17 cellular contexts compared by ENCODE assay signal in the genomic region with DNA sequence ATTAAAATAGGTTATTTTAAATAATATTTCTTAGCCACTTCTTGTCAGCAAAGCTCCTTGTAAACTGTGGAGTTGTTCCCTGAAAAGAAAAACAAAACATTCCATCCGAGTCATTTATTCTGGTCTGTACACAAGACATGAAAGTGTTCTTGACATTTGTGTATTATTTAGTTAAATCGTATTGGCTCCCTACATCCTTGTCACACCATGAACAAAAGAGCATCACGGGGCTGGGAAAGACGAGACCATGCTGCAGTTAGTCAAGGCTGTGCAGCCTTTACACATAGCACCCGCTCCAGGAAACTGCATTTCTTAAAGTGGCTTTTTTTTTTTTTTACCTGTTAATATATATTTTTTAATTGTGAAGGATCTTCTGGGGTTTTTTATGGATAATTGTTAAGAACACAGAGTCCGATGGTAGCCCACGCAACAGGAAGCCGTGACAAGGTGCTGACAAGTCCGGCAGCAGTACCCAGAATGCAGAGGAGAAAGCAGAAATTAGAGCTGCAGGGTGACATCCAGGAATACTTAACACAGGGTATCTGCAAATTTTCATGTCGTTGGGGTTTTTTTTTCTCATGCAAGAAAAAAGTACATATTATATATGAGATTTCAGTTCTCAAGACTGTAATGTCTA.
A peak's percentile ranks its signal among the peaks of the same experiment; 100 is the strongest.
DNase-seq lines count a peak whose midpoint lies in the region; ATAC-seq, FAIRE-seq and TF ChIP-seq lines count a peak whose summit lies in the region.
"Had no signal": no experiment of that assay in that cellular context is flagged by ENCODE, and none has a peak within 500 bp of the region (broad histone marks: within the 10 kb centered on the region; RNA-seq: fewer than 3 reads in every experiment).

No MANE protein-coding gene starts in this region.

- H2AFZ ChIP-seq in GM23248, result peak overlapping the region; percentile 70

- in situ Hi-C loops in GM23248 (cut with MboI) (no loop called here), astrocyte of the spinal cord (cut with HindIII; ENCODE audit: low sequenced_read_pairs) (no loop called here)

- peak overlapping the region; percentile 5; the same call in 1 of the 2 replicates for H3K9ac ChIP-seq in GM23248

- BruUV-seq in Caco-2 (replicated peaks; lab: Mats Ljungman, UMichigan), result no TSS peak

- no peaks in the 10 kb centered on the region for H3K79me2 ChIP-seq in GM23248 (ENCODE audit: insufficient read depth)

- POLR2A ChIA-PET in Caco-2 (lab: Charles Lee), result no interaction called here

- FAIRE-seq in HTR-8/SVneo (lab: Jason Lieb, UNC), result no peak

- peak; percentile 40 for DNase-seq in GM23248
- peak; percentile 16 for DNase-seq in astrocyte of the spinal cord (ENCODE audit: low read depth, low spot score)
- DNase-seq in foreskin fibroblast, result peak; percentile 7 to 25
- DNase-seq in thoracic aorta (ENCODE audit: low spot score), result no peak
- DNase-seq in stimulated activated CD4-positive, alpha-beta T cell treated with anti-CD3 and anti-CD28 coated beads, Interleukin-1b, Interleukin-23, amount 100 ng/mL, for 48 hours, result no peak
- DNase-seq in Caco-2, result no peak
- no peak for DNase-seq in HTR-8/SVneo (ENCODE audit: insufficient read length, low spot score)
- DNase-seq in cerebellum (ENCODE audit: low spot score), result no peak
- DNase-seq: Calu3; endodermal cell; foreskin melanocyte; NCI-H1105 treated with DMSO at 0.1 percent for 48 hours; retina; stimulated activated naive CD4-positive, alpha-beta T cell treated with Interleukin-2 at 50 U/mL for 16 hours had no signal

- H3K27me3 Mint-ChIP-seq in Caco-2 (ENCODE audit: insufficient read depth, unreplicated experiment), result no peaks in the 10 kb centered on the region
- H3K27me3 Mint-ChIP-seq: central memory CD8-positive, alpha-beta T cell had no signal

- 0 out of 2 replicates have a peak, but pooled peaks cover 12% of the 10 kb centered on the region for H3K4me1 ChIP-seq in GM23248 (ENCODE audit: insufficient read depth)
- H3K4me1 ChIP-seq in thoracic aorta (ENCODE audit: control insufficient read depth in 1 of 2, low read depth in 2 of 2), result peaks cover 9 to 38% of the 10 kb centered on the region in 2 donors
- no peaks in the 10 kb centered on the region for H3K4me1 ChIP-seq in Caco-2

- H3K4me3 ChIP-seq in GM23248 (peak overlapping the region; percentile 44), astrocyte of the spinal cord (ENCODE audit: low read depth, low read length) (no peak overlapping the region), foreskin fibroblast (ENCODE audit: low read depth in 1 of 2, low read length in 2 of 2) (peak overlapping the region; percentile 14 to 30), thoracic aorta (peak overlapping the region; percentile 60), Caco-2 (ENCODE audit: low read depth, low read length) (no peak overlapping the region)

- no peaks in the 10 kb centered on the region for H4K20me1 ChIP-seq in GM23248 (ENCODE audit: insufficient read depth)

- no peak overlapping the region for H3K27ac Mint-ChIP-seq in Caco-2 (ENCODE audit: unreplicated experiment)
- H3K27ac Mint-ChIP-seq: endodermal cell had no signal

- CTCF ChIA-PET in Caco-2 (lab: Charles Lee), result interaction anchor here (0.6 kb wide), 2 partner anchors 9 to 192 kb away, joined by 3 read pairs; no protein-coding TSS in a partner anchor

- H3K4me1 Mint-ChIP-seq in Caco-2 (ENCODE audit: low read depth, unreplicated experiment), result no peaks in the 10 kb centered on the region
- H3K4me1 Mint-ChIP-seq: endodermal cell had no signal

- no peak overlapping the region for H3K4me3 Mint-ChIP-seq in Caco-2 (ENCODE audit: unreplicated experiment)
- H3K4me3 Mint-ChIP-seq: central memory CD8-positive, alpha-beta T cell; endodermal cell had no signal

- no peaks in the 10 kb centered on the region for H3K36me3 Mint-ChIP-seq in Caco-2 (ENCODE audit: insufficient read depth, unreplicated experiment)

- TF ChIP-seq CTCF in astrocyte of the spinal cord (IDR thresholded peaks at IDR 0.05; ENCODE audit: low read depth, low read length) (no peak), foreskin fibroblast (IDR thresholded peaks at IDR 0.05; ENCODE audit: low read depth, low read length) (no peak), thoracic aorta (IDR thresholded peaks at IDR 0.05) (no peak), Caco-2 (IDR thresholded peaks at IDR 0.05; ENCODE audit: insufficient read depth in 1 of 2, low read depth in 1 of 2, low read length in 1 of 2, severe bottlenecking in 1 of 2, unreplicated experiment in 1 of 2) (no peak)

- H3K36me3 ChIP-seq in GM23248 (ENCODE audit: low read depth) (no peaks in the 10 kb centered on the region), thoracic aorta (no peaks in the 10 kb centered on the region), Caco-2 (ENCODE audit: control insufficient read depth, insufficient read depth, low read length) (no peaks in the 10 kb centered on the region)

- no peaks in the 10 kb centered on the region for H3F3A ChIP-seq in GM23248 (ENCODE audit: insufficient read depth)

- no peak for ATAC-seq in thoracic aorta (ENCODE audit: insufficient number of reproducible peaks, low FRiP score, low read depth)
- ATAC-seq: Panc1 had no signal

- H3K9me2 ChIP-seq in GM23248 (ENCODE audit: insufficient read depth), result no peaks in the 10 kb centered on the region

- intact Hi-C loops in Caco-2 (cut with micrococcal nuclease; ENCODE audit: unreplicated experiment), result no loop called here

- H3K4me2 ChIP-seq in GM23248 (ENCODE audit: unreplicated experiment), result peak overlapping the region; percentile 46

- no peaks in the 10 kb centered on the region for H3K27me3 ChIP-seq in GM23248 (replicated peaks; ENCODE audit: insufficient read depth)
- no peaks in the 10 kb centered on the region for H3K27me3 ChIP-seq in thoracic aorta (replicated peaks; ENCODE audit: insufficient read depth)
- H3K27me3 ChIP-seq in Caco-2 (replicated peaks; ENCODE audit: control insufficient read depth, insufficient read depth, low read length), result no peaks in the 10 kb centered on the region; the same call in 1 of the 2 replicates
- H3K27me3 ChIP-seq: neutrophil had no signal

- H3K27ac ChIP-seq in GM23248 (no peak overlapping the region), thoracic aorta (peak overlapping the region; percentile 57 to 58)
- H3K27ac ChIP-seq: neutrophil had no signal

- peaks cover 2% of the 10 kb centered on the region for H3K9me3 Mint-ChIP-seq in Caco-2 (ENCODE audit: unreplicated experiment)
- H3K9me3 Mint-ChIP-seq: central memory CD8-positive, alpha-beta T cell had no signal

- no peaks in the 10 kb centered on the region for H3K9me3 ChIP-seq in GM23248 (ENCODE audit: low read depth)
- H3K9me3 ChIP-seq in thoracic aorta, result no peaks in the 10 kb centered on the region
- no peaks in the 10 kb centered on the region for H3K9me3 ChIP-seq in Caco-2
- H3K9me3 ChIP-seq: neutrophil had no signal

- 13 to 14% methylated on average over 10 of the region's 10 CpGs for WGBS in GM23248 (ENCODE audit: low coverage in 1 of 2, low lambda C conversion rate in 2 of 2, missing lambda C conversion rate in 2 of 2), 2 experiments

Comparison
In these comparisons a context has a peak if more than half of its experiments do, and no peak if none do; other contexts are left out.
1. DNase-seq: peak in GM23248 (single experiment), astrocyte of the spinal cord (single experiment) and foreskin fibroblast (2 of 2); none in thoracic aorta (single experiment), stimulated activated CD4-positive, alpha-beta T cell treated with anti-CD3 and anti-CD28 coated beads, Interleukin-1b, Interleukin-23, amount 100 ng/mL, for 48 hours (single experiment), Caco-2 (0 of 2), HTR-8/SVneo (single experiment) and cerebellum (single experiment).
2. H3K4me3 ChIP-seq: peak in GM23248 (single experiment), foreskin fibroblast (2 of 2) and thoracic aorta (single experiment); none in astrocyte of the spinal cord (single experiment) and Caco-2 (single experiment).